1 cellular context compared by ENCODE assay signal in genomic region chr9:37784640-37785483, GRCh38.
TF ChIP-seq lines count a peak whose summit lies in the region.

EXOSC3 (minus strand) TSS chr9:37785064; CDS start chr9:37785044, 20 bp downstream.

TF ChIP-seq in HepG2, 621 proteins besides CTCF, POLR2A, EP300 and RAD21 (continued from another document and continues in another):
- no peak for TF ChIP-seq MLXIP (CRISPR knock-in tag; IDR thresholded peaks at IDR 0.05; ENCODE audit: borderline replicate concordance)
- no peak for TF ChIP-seq ZNF234 (CRISPR knock-in tag; conservative IDR thresholded peaks at IDR 0.05)
- TF ChIP-seq CREB3 (CRISPR knock-in tag; IDR thresholded peaks at IDR 0.05), result peak; percentile 38; the same call in 1 of the 2 replicates
- TF ChIP-seq ONECUT2 (CRISPR knock-in tag; IDR thresholded peaks at IDR 0.05), result no peak
- peak; percentile 67 for TF ChIP-seq ZNF143 (CRISPR knock-in tag; IDR thresholded peaks at IDR 0.05)
- TF ChIP-seq ATAD3A (CRISPR knock-in tag; IDR thresholded peaks at IDR 0.05), result no peak
- TF ChIP-seq ZFP36L1 (CRISPR knock-in tag; IDR thresholded peaks at IDR 0.05), result peak; percentile 86; the same call in 1 of the 2 replicates
- no peak for TF ChIP-seq ZBTB25 (CRISPR knock-in tag; IDR thresholded peaks at IDR 0.05)
- TF ChIP-seq ZEB1 (IDR thresholded peaks at IDR 0.05; ENCODE audit: insufficient replicate concordance, low read depth), result no peak
- no peak for TF ChIP-seq ZKSCAN8 (CRISPR knock-in tag; IDR thresholded peaks at IDR 0.05; ENCODE audit: borderline replicate concordance)
- no peak for TF ChIP-seq ZNF652 (CRISPR knock-in tag; IDR thresholded peaks at IDR 0.05; ENCODE audit: borderline replicate concordance, low read depth)
- TF ChIP-seq ZNF335 (CRISPR knock-in tag; IDR thresholded peaks at IDR 0.05), result 0 out of 2 replicates have a peak, but pooled peaks have one; percentile 27
- TF ChIP-seq SOX5 (CRISPR knock-in tag; IDR thresholded peaks at IDR 0.05; ENCODE audit: borderline replicate concordance), result peak; percentile 39; the same call in 1 of the 2 replicates
- no peak for TF ChIP-seq ZNF841 (CRISPR knock-in tag; IDR thresholded peaks at IDR 0.05; ENCODE audit: borderline replicate concordance)
- TF ChIP-seq ZNF276 (CRISPR knock-in tag; IDR thresholded peaks at IDR 0.05; ENCODE audit: low read depth), result peak; percentile 74; the same call in 1 of the 2 replicates
- peak; percentile 48 to 81; a peak in 3 of 4 replicates for TF ChIP-seq HMGXB4 (CRISPR knock-in tag; IDR thresholded peaks at IDR 0.05; ENCODE audit: borderline replicate concordance in 1 of 2, low read depth in 1 of 2)
- TF ChIP-seq TBX2 (CRISPR knock-in tag; IDR thresholded peaks at IDR 0.05; ENCODE audit: borderline replicate concordance), result peak; percentile 86
- no peak; the same call in 1 of the 2 replicates for TF ChIP-seq HMG20A (CRISPR knock-in tag; IDR thresholded peaks at IDR 0.05; ENCODE audit: borderline replicate concordance)
- 0 out of 2 replicates have a peak, but pooled peaks have one; percentile 16 for TF ChIP-seq MNT (IDR thresholded peaks at IDR 0.05)
- TF ChIP-seq HOXA5 (CRISPR knock-in tag; IDR thresholded peaks at IDR 0.05), result peak; percentile 31
- TF ChIP-seq TRAFD1 (CRISPR knock-in tag; IDR thresholded peaks at IDR 0.05; ENCODE audit: borderline replicate concordance), result no peak
- TF ChIP-seq FOXO1 (CRISPR knock-in tag; IDR thresholded peaks at IDR 0.05), result no peak
- TF ChIP-seq NCOA1 (CRISPR knock-in tag; IDR thresholded peaks at IDR 0.05), result peak; percentile 84; the same call in 1 of the 2 replicates
- no peak for TF ChIP-seq NR1H2 (CRISPR knock-in tag; IDR thresholded peaks at IDR 0.05; ENCODE audit: borderline replicate concordance, low read depth)
- peak; percentile 93 for TF ChIP-seq IKZF4 (CRISPR knock-in tag; IDR thresholded peaks at IDR 0.05; ENCODE audit: borderline replicate concordance, low read depth, not compliant biosample characterization)
- no peak for TF ChIP-seq MAFG (CRISPR knock-in tag; IDR thresholded peaks at IDR 0.05)
- peak; percentile 99 for TF ChIP-seq GABPB1 (CRISPR knock-in tag; IDR thresholded peaks at IDR 0.05)
- TF ChIP-seq TERF1 (CRISPR knock-in tag; IDR thresholded peaks at IDR 0.05), result no peak
- TF ChIP-seq PRDM10 (CRISPR knock-in tag; IDR thresholded peaks at IDR 0.05; ENCODE audit: low read depth), result no peak
- no peak; the same call in 1 of the 2 replicates for TF ChIP-seq NFAT5 (CRISPR knock-in tag; IDR thresholded peaks at IDR 0.05)
- peak; percentile 93 for TF ChIP-seq ZNF230 (CRISPR knock-in tag; IDR thresholded peaks at IDR 0.05)
- 0 out of 2 replicates have a peak, but pooled peaks have one; percentile 21 for TF ChIP-seq ZNF776 (CRISPR knock-in tag; IDR thresholded peaks at IDR 0.05)
